Comparison of ENCODE assay signal across 8 cellular contexts in the genomic region with DNA sequence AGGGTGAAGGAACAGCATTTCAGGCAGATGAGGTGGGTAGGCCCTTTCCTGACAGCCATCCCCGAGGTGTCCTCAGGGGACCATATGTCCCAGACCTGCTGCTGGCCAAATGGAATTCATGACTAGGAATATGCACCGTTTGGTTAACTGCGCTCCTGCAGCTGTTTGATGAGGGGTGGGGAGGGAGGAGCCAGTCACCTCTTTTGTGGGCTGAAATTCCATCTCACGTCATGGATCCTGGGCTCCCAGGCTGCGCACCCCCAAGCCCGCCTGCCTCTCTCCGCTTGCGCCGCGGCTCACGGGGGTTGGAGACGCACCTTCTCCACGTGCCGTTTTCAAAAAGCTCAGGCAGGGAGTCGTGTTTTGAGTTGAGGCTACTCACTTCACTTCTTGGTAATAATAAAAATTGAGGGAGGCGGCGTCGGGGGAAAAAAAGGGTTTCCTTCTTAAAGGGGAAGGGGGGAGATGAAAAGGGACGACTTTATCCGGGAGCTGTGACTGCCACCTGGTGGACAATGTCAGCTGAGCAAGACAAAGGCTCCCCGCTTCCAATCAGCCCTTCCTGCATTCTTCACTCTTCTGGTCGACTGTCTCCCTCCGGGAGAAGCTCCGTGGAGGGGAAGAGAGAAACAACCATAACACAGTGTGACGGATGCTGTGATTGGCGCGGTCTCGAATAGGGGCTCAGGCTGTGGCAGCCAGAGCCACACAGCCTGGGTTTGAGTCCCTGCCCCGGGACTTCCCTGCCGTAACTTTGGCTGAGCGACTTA. TPM values are rescaled to one million over a fixed set of nuclear protein-coding genes. Genes with fewer than 3 reads are reported as not detected.
DNase-seq lines count a peak whose midpoint lies in the region; ATAC-seq, FAIRE-seq and TF ChIP-seq lines count a peak whose summit lies in the region.

No MANE protein-coding gene starts in this region.

- DNase-seq in GM12891 (ENCODE audit: insufficient read length, low spot score): peak; percentile 77
- DNase-seq in NCI-H460 (ENCODE audit: extremely low read depth, low read depth): peak; percentile 77
- peak; percentile 91 for DNase-seq in activated CD4-positive, alpha-beta T cell treated with anti-CD3 and anti-CD28 coated beads, Interleukin-2, amount 10 ng/mL, durations not matched to agents 24 days and 14 days
- DNase-seq in dedifferentiated amniotic fluid mesenchymal stem cell (ENCODE audit: extremely low spot score): peak; percentile 80
- peak; percentile 94 for DNase-seq in left kidney (ENCODE audit: low read depth, low spot score)
- peak; percentile 62 to 69 for DNase-seq in stimulated activated CD4-positive, alpha-beta T cell treated with anti-CD3 and anti-CD28 coated beads, Interleukin-1b, Interleukin-23, amount 100 ng/mL, for 4 hours (ENCODE audit: low read depth in 2 of 2)

- H3K27me3 Mint-ChIP-seq in activated CD4-positive, alpha-beta T cell treated with anti-CD3 and anti-CD28 coated beads, Interleukin-2, amount 10 ng/mL, durations not matched to agents 24 days and 14 days: peaks cover 29% of the 10 kb centered on the region

- peaks cover 13% of the 10 kb centered on the region for H3K4me1 Mint-ChIP-seq in activated CD4-positive, alpha-beta T cell treated with anti-CD3 and anti-CD28 coated beads, Interleukin-2, amount 10 ng/mL, durations not matched to agents 24 days and 14 days

- intact Hi-C loops in activated CD4-positive, alpha-beta T cell treated with anti-CD3 and anti-CD28 coated beads, Interleukin-2, amount 10 ng/mL, durations not matched to agents 24 days and 14 days (cut with micrococcal nuclease): loop anchor here (1.0 to 5.0 kb wide), 3 partner anchors 56 to 354 kb away; a partner anchor contains a TSS

- TF ChIP-seq POLR2A in GM12891 (IDR thresholded peaks at IDR 0.05; ENCODE audit: low read depth, low read length): no peak

- peak; percentile 82 for ATAC-seq in HG03135 (IDR thresholded peaks at IDR 0.05; ENCODE audit: unreplicated experiment)
- no peak for ATAC-seq in GM18861 (IDR thresholded peaks at IDR 0.05; ENCODE audit: unreplicated experiment)

- no peak overlapping the region for H3K27ac Mint-ChIP-seq in activated CD4-positive, alpha-beta T cell treated with anti-CD3 and anti-CD28 coated beads, Interleukin-2, amount 10 ng/mL, durations not matched to agents 24 days and 14 days

- H3K36me3 Mint-ChIP-seq in activated CD4-positive, alpha-beta T cell treated with anti-CD3 and anti-CD28 coated beads, Interleukin-2, amount 10 ng/mL, durations not matched to agents 24 days and 14 days (ENCODE audit: low read depth): no peaks in the 10 kb centered on the region

- H3K4me3 Mint-ChIP-seq in activated CD4-positive, alpha-beta T cell treated with anti-CD3 and anti-CD28 coated beads, Interleukin-2, amount 10 ng/mL, durations not matched to agents 24 days and 14 days: peak overlapping the region; percentile 84

- FAIRE-seq in GM12891 (lab: Jason Lieb, UNC): peak; percentile 76

- H3K9me3 Mint-ChIP-seq in activated CD4-positive, alpha-beta T cell treated with anti-CD3 and anti-CD28 coated beads, Interleukin-2, amount 10 ng/mL, durations not matched to agents 24 days and 14 days: no peaks in the 10 kb centered on the region

TF ChIP-seq in GM12891, 5 proteins besides CTCF, POLR2A, EP300 and RAD21:
- TF ChIP-seq POLR2AphosphoS5 (IDR thresholded peaks at IDR 0.05; ENCODE audit: low read depth, low read length) (no peak), SPI1 (IDR thresholded peaks at IDR 0.05; ENCODE audit: low read depth, low read length) (no peak), TAF1 (IDR thresholded peaks at IDR 0.05; ENCODE audit: low read depth, low read length) (no peak), POU2F2 (IDR thresholded peaks at IDR 0.05; ENCODE audit: low read depth, low read length) (no peak), PAX5 (IDR thresholded peaks at IDR 0.05; ENCODE audit: insufficient read depth, low read length, severe bottlenecking) (no peak)

RNA-seq across cellular contexts. Expression of a gene that starts 15.9 kb away (rescaled TPM):
- polyA plus RNA-seq in GM12891 (2012; ENCODE audit: low read depth, missing spikeins): not detected
- total RNA-seq in NCI-H460 (2014; rRNA removed; shearing (Covaris generic)): not detected in 2 replicates
- not detected in 2 replicates for polyA plus RNA-seq in NCI-H460 (2014; cell fraction: nucleus; rRNA removed)
- not detected in 2 replicates for total RNA-seq in activated CD4-positive, alpha-beta T cell treated with anti-CD3 and anti-CD28 coated beads, Interleukin-2, amount 10 ng/mL, durations not matched to agents 24 days and 14 days
